In genomic region chr16:49701867-49702494, GRCh38 we compare ENCODE assay signal across 8 cellular contexts.
DNase-seq lines count a peak whose midpoint lies in the region; ATAC-seq and TF ChIP-seq lines count a peak whose summit lies in the region.

No MANE protein-coding gene starts in this region.

- H3K9me3 Mint-ChIP-seq in GM23338: no peaks in the 10 kb centered on the region
- H3K9me3 Mint-ChIP-seq in WTC11: no peaks in the 10 kb centered on the region
- H3K9me3 Mint-ChIP-seq in Calu3 (ENCODE audit: low read depth, unreplicated experiment): no peaks in the 10 kb centered on the region

- peak overlapping the region; percentile 96 for H3K27ac ChIP-seq in GM23338 (ENCODE audit: low read depth)
- H3K27ac ChIP-seq in prostate gland: peak overlapping the region; percentile 29 to 63

- CTCF ChIA-PET in WTC11 (lab: Charles Lee): interaction anchor here (0.5 to 2.4 kb wide), 12 partner anchors 14 to 461 kb away, joined by 3 to 10 read pairs (median 4); no protein-coding TSS in a partner anchor
- CTCF ChIA-PET in Calu3 (lab: Charles Lee): no interaction called here

- H3K4me3 Mint-ChIP-seq in GM23338: peak overlapping the region; percentile 65
- H3K4me3 Mint-ChIP-seq in WTC11: peak overlapping the region; percentile 59
- H3K4me3 Mint-ChIP-seq in Calu3 (ENCODE audit: low read depth, unreplicated experiment): no peak overlapping the region

- TF ChIP-seq POLR2A in prostate gland (IDR thresholded peaks at IDR 0.05): no peak

- intact Hi-C loops in prostate gland (cut with DNase I) (no loop called here), Calu3 (cut with micrococcal nuclease; ENCODE audit: unreplicated experiment) (no loop called here)

- 31% methylated on average over 15 of the region's 15 CpGs for WGBS in prostate gland

- no peaks in the 10 kb centered on the region; the same call in 1 of the 2 replicates for H3K79me2 ChIP-seq in GM23338 (replicated peaks; ENCODE audit: insufficient read depth)

- no peaks in the 10 kb centered on the region for H3K27me3 ChIP-seq in GM23338 (ENCODE audit: insufficient read depth)
- no peaks in the 10 kb centered on the region for H3K27me3 ChIP-seq in prostate gland (replicated peaks; ENCODE audit: insufficient read depth)

- no peaks in the 10 kb centered on the region for H4K20me1 ChIP-seq in GM23338 (replicated peaks; ENCODE audit: insufficient read depth)

- ATAC-seq in GM23338: peak; percentile 52
- peak; percentile 51 for ATAC-seq in WTC11
- ATAC-seq in GM18498 (IDR thresholded peaks at IDR 0.05; ENCODE audit: unreplicated experiment): no peak

- H3K36me3 Mint-ChIP-seq in GM23338 (ENCODE audit: low read depth) (peaks cover 6% of the 10 kb centered on the region; the same call in 2 of the 3 replicates), WTC11 (no peaks in the 10 kb centered on the region), Calu3 (ENCODE audit: insufficient read depth, unreplicated experiment) (no peaks in the 10 kb centered on the region)

- H3K27ac Mint-ChIP-seq in GM23338: peak overlapping the region; percentile 89
- H3K27ac Mint-ChIP-seq in WTC11: peak overlapping the region; percentile 96
- no peak overlapping the region for H3K27ac Mint-ChIP-seq in Calu3 (ENCODE audit: unreplicated experiment)

- peaks cover 22% of the 10 kb centered on the region for H3K27me3 Mint-ChIP-seq in GM23338 (ENCODE audit: insufficient read depth, low read depth, poor library complexity)
- H3K27me3 Mint-ChIP-seq in WTC11 (ENCODE audit: low read depth): no peaks in the 10 kb centered on the region
- H3K27me3 Mint-ChIP-seq in Calu3 (ENCODE audit: unreplicated experiment): peaks cover 100% of the 10 kb centered on the region

- peaks cover 79% of the 10 kb centered on the region for H3K4me1 ChIP-seq in GM23338 (ENCODE audit: insufficient read depth)
- H3K4me1 ChIP-seq in prostate gland (replicated peaks): no peaks in the 10 kb centered on the region

- H3K4me3 ChIP-seq in GM23338: peak overlapping the region; percentile 24
- no peak overlapping the region for H3K4me3 ChIP-seq in prostate gland

- TF ChIP-seq CTCF in GM23338 (conservative IDR thresholded peaks at IDR 0.05; ENCODE audit: low read depth in 2 of 2): no peak
- TF ChIP-seq CTCF in WTC11 (IDR thresholded peaks at IDR 0.05): no peak
- no peak for TF ChIP-seq CTCF in prostate gland (IDR thresholded peaks at IDR 0.05)
- no peak for TF ChIP-seq CTCF in Calu3 (IDR thresholded peaks at IDR 0.05; ENCODE audit: unreplicated experiment)

- peaks cover 37% of the 10 kb centered on the region; the same call in 1 of the 2 replicates for H3F3A ChIP-seq in GM23338 (replicated peaks; ENCODE audit: low read depth)

- no peaks in the 10 kb centered on the region for H3K9me2 ChIP-seq in GM23338 (ENCODE audit: insufficient read depth)

- POLR2A ChIA-PET in WTC11 (lab: Charles Lee): interaction anchor here (0.6 to 1.1 kb wide), 2 partner anchors 10 to 14 kb away, joined by 3 read pairs; no protein-coding TSS in a partner anchor

- no peaks in the 10 kb centered on the region for H3K36me3 ChIP-seq in GM23338 (ENCODE audit: insufficient read depth)
- no peaks in the 10 kb centered on the region for H3K36me3 ChIP-seq in prostate gland

- H3K4me1 Mint-ChIP-seq in GM23338 (peaks cover 83% of the 10 kb centered on the region), WTC11 (peaks cover 79% of the 10 kb centered on the region), Calu3 (ENCODE audit: low read depth, unreplicated experiment) (no peaks in the 10 kb centered on the region)

- peak; percentile 83 for DNase-seq in GM23338 (ENCODE audit: low spot score)
- peak; percentile 77 for DNase-seq in WTC11 (ENCODE audit: low spot score)
- peak; percentile 29 for DNase-seq in hepatic stellate cell (ENCODE audit: low spot score)
- peak; percentile 26 for DNase-seq in prostate gland (ENCODE audit: low spot score)
- no peak for DNase-seq in activated effector memory CD4-positive, alpha-beta T cell treated with Interleukin-2 at 50 U/mL for 16 hours
- DNase-seq in activated CD4-positive, alpha-beta T cell treated with anti-CD3 and anti-CD28 coated beads, Interleukin-2, amount 50 U/mL, for 4 hours: no peak
- no peak for DNase-seq in Calu3

- no peaks in the 10 kb centered on the region for H3K9me3 ChIP-seq in prostate gland

- no peak overlapping the region for H2AFZ ChIP-seq in GM23338

- H3K4me2 ChIP-seq in GM23338: peak overlapping the region; percentile 60

- BruUV-seq in Calu3 (replicated peaks; lab: Mats Ljungman, UMichigan): no TSS peak

TF ChIP-seq in GM23338, 12 proteins besides CTCF, POLR2A, EP300 and RAD21:
- TF ChIP-seq REST (IDR thresholded peaks at IDR 0.05; ENCODE audit: unreplicated experiment): no peak
- no peak for TF ChIP-seq CREB1 (CRISPR knock-in tag; IDR thresholded peaks at IDR 0.05; ENCODE audit: low read depth)
- TF ChIP-seq ZNF114 (CRISPR knock-in tag; IDR thresholded peaks at IDR 0.05): no peak

TF ChIP-seq in WTC11, 78 proteins besides CTCF, POLR2A, EP300 and RAD21 (continues in another document):
- TF ChIP-seq ARID4B (CRISPR knock-in tag; IDR thresholded peaks at IDR 0.05; ENCODE audit: borderline replicate concordance) (0 out of 2 replicates have a peak, but pooled peaks have one; percentile 26), NFYB (CRISPR knock-in tag; conservative IDR thresholded peaks at IDR 0.05; ENCODE audit: low read depth) (peak; percentile 53; the same call in 1 of the 2 replicates), NFATC4 (CRISPR knock-in tag; IDR thresholded peaks at IDR 0.05) (no peak), ZNF423 (CRISPR knock-in tag; IDR thresholded peaks at IDR 0.05) (peak; percentile 75), PREB (CRISPR knock-in tag; IDR thresholded peaks at IDR 0.05; ENCODE audit: borderline replicate concordance) (no peak), MAX (CRISPR knock-in tag; IDR thresholded peaks at IDR 0.05) (0 out of 2 replicates have a peak, but pooled peaks have one; percentile 48), CBFB (CRISPR knock-in tag; IDR thresholded peaks at IDR 0.05; ENCODE audit: low read depth) (no peak), HMGXB4 (CRISPR knock-in tag; IDR thresholded peaks at IDR 0.05) (no peak), KAT7 (CRISPR knock-in tag; IDR thresholded peaks at IDR 0.05; ENCODE audit: borderline replicate concordance) (no peak), ZNF263 (CRISPR knock-in tag; IDR thresholded peaks at IDR 0.05; ENCODE audit: low read depth) (no peak), ZBTB21 (CRISPR knock-in tag; IDR thresholded peaks at IDR 0.05; ENCODE audit: borderline replicate concordance) (no peak)

Comparison
In these comparisons a context has a peak if more than half of its experiments do, and no peak if none do; other contexts are left out.
1. DNase-seq: peak in GM23338 (single experiment), WTC11 (single experiment), hepatic stellate cell (single experiment) and prostate gland (single experiment); none in activated effector memory CD4-positive, alpha-beta T cell treated with Interleukin-2 at 50 U/mL for 16 hours (single experiment), activated CD4-positive, alpha-beta T cell treated with anti-CD3 and anti-CD28 coated beads, Interleukin-2, amount 50 U/mL, for 4 hours (0 of 2) and Calu3 (single experiment).